ENCODE assay signal across 1 cellular context in genomic region chr22:22942511-22943329, GRCh38.
TF ChIP-seq lines count a peak whose summit lies in the region.

No MANE protein-coding gene starts in this region.

TF ChIP-seq in K562, 482 proteins besides CTCF, POLR2A, EP300 and RAD21 (continued from another document):
- TF ChIP-seq STAT6 (CRISPR knock-in tag; IDR thresholded peaks at IDR 0.05) (peak; percentile 96; the same call in 1 of the 2 replicates), MYNN (IDR thresholded peaks at IDR 0.05) (no peak), MYNN (CRISPR knock-in tag; IDR thresholded peaks at IDR 0.05) (peak; percentile 61; the same call in 1 of the 2 replicates), ATF3 (IDR thresholded peaks at IDR 0.05) (no peak), ATF3 (CRISPR knock-in tag; conservative IDR thresholded peaks at IDR 0.05) (peak; percentile 96), ZBTB40 (IDR thresholded peaks at IDR 0.05) (no peak), ZBTB40 (CRISPR knock-in tag; IDR thresholded peaks at IDR 0.05) (peak; percentile 71), CBX1 (IDR thresholded peaks at IDR 0.05; ENCODE audit: low read depth) (no peak), ZNF764 (CRISPR knock-in tag; IDR thresholded peaks at IDR 0.05; ENCODE audit: low read depth) (no peak), E2F8 (IDR thresholded peaks at IDR 0.05; ENCODE audit: low read depth, partially characterized antibody) (no peak), ZNF57 (CRISPR knock-in tag; IDR thresholded peaks at IDR 0.05) (no peak), HEY1 (CRISPR knock-in tag; IDR thresholded peaks at IDR 0.05; ENCODE audit: borderline replicate concordance) (no peak), CXXC5 (CRISPR knock-in tag; IDR thresholded peaks at IDR 0.05) (no peak), MLX (CRISPR knock-in tag; conservative IDR thresholded peaks at IDR 0.05) (peak in 1 of 2 experiments; percentile 96; a peak in 2 of 4 replicates), GTF2F1 (IDR thresholded peaks at IDR 0.05; ENCODE audit: low read depth, low read length) (no peak), ZNF184 (CRISPR knock-in tag; IDR thresholded peaks at IDR 0.05) (0 out of 2 replicates have a peak, but pooled peaks have one; percentile 49), HMGXB4 (CRISPR knock-in tag; IDR thresholded peaks at IDR 0.05) (peak; percentile 96), ZNF507 (tag; conservative IDR thresholded peaks at IDR 0.05) (no peak), CEBPB (tag; IDR thresholded peaks at IDR 0.05) (no peak), SMAD2 (IDR thresholded peaks at IDR 0.05; ENCODE audit: low read depth, low read length) (no peak), SIRT6 (IDR thresholded peaks at IDR 0.05; ENCODE audit: low read depth, low read length) (no peak), MXI1 (IDR thresholded peaks at IDR 0.05; ENCODE audit: low read depth, low read length) (no peak), RBM22 (IDR thresholded peaks at IDR 0.05; ENCODE audit: low read depth, low read length, poor library complexity, severe bottlenecking) (no peak)
